In genomic region chr4:137310593-137311490, GRCh38 we compare ENCODE assay signal across 13 cellular contexts.
DNase-seq lines count a peak whose midpoint lies in the region; ATAC-seq and TF ChIP-seq lines count a peak whose summit lies in the region.
"Had no signal": no experiment of that assay in that cellular context is flagged by ENCODE, and none has a peak within 500 bp of the region (broad histone marks: within the 10 kb centered on the region; RNA-seq: fewer than 3 reads in every experiment).

No MANE protein-coding gene starts in this region.

- no peak for ATAC-seq in HG02885 (IDR thresholded peaks at IDR 0.05; ENCODE audit: poor library complexity, unreplicated experiment)
- ATAC-seq in HG03025 (IDR thresholded peaks at IDR 0.05; ENCODE audit: low FRiP score, unreplicated experiment) = no peak
- ATAC-seq in GM18498 (IDR thresholded peaks at IDR 0.05; ENCODE audit: unreplicated experiment) = no peak
- ATAC-seq: Panc1 had no signal

- H3K9me3 Mint-ChIP-seq in endodermal cell = peaks cover 4% of the 10 kb centered on the region

- H3K4me2 ChIP-seq in osteoblast (ENCODE audit: insufficient read depth, low read length) = peak overlapping the region; percentile 56

- H3K27me3 ChIP-seq in endodermal cell (ENCODE audit: control insufficient read depth, insufficient read depth, low read length, poor library complexity, severe bottlenecking) (no peaks in the 10 kb centered on the region), osteoblast (ENCODE audit: insufficient read depth, low read length) (no peaks in the 10 kb centered on the region)

- H3K79me2 ChIP-seq in osteoblast (ENCODE audit: insufficient read depth, low read length) = no peaks in the 10 kb centered on the region

- no peaks in the 10 kb centered on the region for H3K36me3 Mint-ChIP-seq in endodermal cell (ENCODE audit: low read depth)

- no peaks in the 10 kb centered on the region for H3K27me3 Mint-ChIP-seq in endodermal cell (ENCODE audit: insufficient read depth)

- peaks cover 11% of the 10 kb centered on the region for H3K4me1 Mint-ChIP-seq in endodermal cell

- peaks cover 3% of the 10 kb centered on the region for H3K4me1 ChIP-seq in endodermal cell (ENCODE audit: control insufficient read depth, insufficient read depth, low read length)
- H3K4me1 ChIP-seq in osteoblast (ENCODE audit: insufficient read depth, low read length) = peaks cover 51% of the 10 kb centered on the region

- H3K27ac Mint-ChIP-seq in endodermal cell = peak overlapping the region; percentile 2

- H2AFZ ChIP-seq in osteoblast (ENCODE audit: low read length) = peak overlapping the region; percentile 49

- H4K20me1 ChIP-seq in osteoblast (ENCODE audit: insufficient read depth, low read length) = no peaks in the 10 kb centered on the region

- peak; percentile 16 for DNase-seq in Ammon's horn (ENCODE audit: low spot score)
- DNase-seq in NCI-H69 (lab: John Stamatoyannopoulos, UW) = peak; percentile 35
- DNase-seq in endodermal cell = no peak
- DNase-seq in osteoblast (ENCODE audit: insufficient read length, low spot score, missing footprints) = no peak
- DNase-seq in dermis blood vessel endothelial cell = no peak
- DNase-seq: activated CD4-positive, CD25-positive, alpha-beta regulatory T cell; activated naive CD4-positive, alpha-beta T cell treated with anti-CD3 and anti-CD28 coated beads, Interleukin-2, amount 50 U/mL, for 16 hours; NCI-H1417; stimulated activated CD4-positive, alpha-beta T cell treated with anti-CD3 and anti-CD28 coated beads, Interleukin-1b, Interleukin-23, amount 100 ng/mL, for 48 hours had no signal

- TF ChIP-seq CTCF in endodermal cell (conservative IDR thresholded peaks at IDR 0.05) (no peak), osteoblast (IDR thresholded peaks at IDR 0.05; ENCODE audit: extremely low read depth, low read depth, low read length) (no peak)

- H3K36me3 ChIP-seq in endodermal cell (ENCODE audit: control insufficient read depth, insufficient read depth, low read length) (no peaks in the 10 kb centered on the region), osteoblast (ENCODE audit: insufficient read depth, low read length) (no peaks in the 10 kb centered on the region)

- H3K4me3 Mint-ChIP-seq in endodermal cell = no peak overlapping the region

- H3K9me3 ChIP-seq in endodermal cell (ENCODE audit: control insufficient read depth, low read length) (peaks cover 10% of the 10 kb centered on the region), osteoblast (ENCODE audit: low read depth, low read length) (no peaks in the 10 kb centered on the region)

- no peak overlapping the region for H3K4me3 ChIP-seq in endodermal cell (ENCODE audit: low read length)
- no peak overlapping the region for H3K4me3 ChIP-seq in osteoblast (ENCODE audit: insufficient read depth, low read length)

- no peak overlapping the region for H3K27ac ChIP-seq in endodermal cell (ENCODE audit: low read depth, low read length)
- H3K27ac ChIP-seq in osteoblast (ENCODE audit: low read depth, low read length) = peak overlapping the region; percentile 72

- WGBS in endodermal cell (ENCODE audit: insufficient coverage in 1 of 2, insufficient read length in 1 of 2), 2 experiments = 88 to 100% methylated on average over 2 to 3 of the region's 3 CpGs

- H3K9ac ChIP-seq in endodermal cell (ENCODE audit: extremely low read depth, low read length, poor library complexity, severe bottlenecking) = no peak overlapping the region

Comparison
In these comparisons a context has a peak if more than half of its experiments do, and no peak if none do; other contexts are left out.
1. DNase-seq: peak in Ammon's horn (single experiment) and NCI-H69 (single experiment); none in endodermal cell (single experiment), osteoblast (single experiment) and dermis blood vessel endothelial cell (single experiment).